In genomic region chr5:157267766-157268480, GRCh38 we compare ENCODE assay signal across 8 cellular contexts. TPM values are rescaled to one million over a fixed set of nuclear protein-coding genes. Genes with fewer than 3 reads are reported as not detected.
DNase-seq lines count a peak whose midpoint lies in the region; ATAC-seq, FAIRE-seq and TF ChIP-seq lines count a peak whose summit lies in the region.
"Had no signal": no experiment of that assay in that cellular context is flagged by ENCODE, and none has a peak within 500 bp of the region (broad histone marks: within the 10 kb centered on the region; RNA-seq: fewer than 3 reads in every experiment).

No MANE protein-coding gene starts in this region.

- intact Hi-C loops in vagina (cut with DNase I), result no loop called here

- no peaks in the 10 kb centered on the region for H3K27me3 ChIP-seq in OCI-LY1 (ENCODE audit: insufficient read depth, low read length)
- H3K27me3 ChIP-seq in endodermal cell (ENCODE audit: control insufficient read depth, insufficient read depth, low read length, poor library complexity, severe bottlenecking), result peaks cover 35% of the 10 kb centered on the region
- H3K27me3 ChIP-seq in osteoblast (ENCODE audit: insufficient read depth, low read length), result peaks cover 16% of the 10 kb centered on the region
- H3K27me3 ChIP-seq in vagina, result no peaks in the 10 kb centered on the region

- DNase-seq in GM12891 (ENCODE audit: insufficient read length, low spot score) (no peak), endodermal cell (no peak), osteoblast (ENCODE audit: insufficient read length, low spot score, missing footprints) (no peak), vagina (ENCODE audit: extremely low spot score in 2 of 2) (no peak), NCI-H1105 treated with DMSO at 0.1 percent for 48 hours (lab: John Stamatoyannopoulos, UW) (no peak)
- DNase-seq: activated CD8-positive, alpha-beta memory T cell treated with anti-CD3 and anti-CD28 coated beads for 24 hours had no signal

- H3K36me3 Mint-ChIP-seq in endodermal cell (ENCODE audit: low read depth), result no peaks in the 10 kb centered on the region

- H3K9me2 ChIP-seq in OCI-LY1 (ENCODE audit: low read depth, low read length), result no peaks in the 10 kb centered on the region

- H3K27ac Mint-ChIP-seq in endodermal cell, result no peak overlapping the region

- H3K9me3 ChIP-seq in OCI-LY1 (ENCODE audit: low read length) (no peaks in the 10 kb centered on the region), endodermal cell (ENCODE audit: control insufficient read depth, low read length) (no peaks in the 10 kb centered on the region), osteoblast (ENCODE audit: low read depth, low read length) (no peaks in the 10 kb centered on the region), vagina (no peaks in the 10 kb centered on the region)

- peaks cover 54% of the 10 kb centered on the region for H3K79me2 ChIP-seq in OCI-LY1 (ENCODE audit: insufficient read depth, low read length)
- H3K79me2 ChIP-seq in osteoblast (ENCODE audit: insufficient read depth, low read length), result no peaks in the 10 kb centered on the region

- H3F3A ChIP-seq in OCI-LY1 (ENCODE audit: insufficient read depth, low read length), result 0 out of 2 replicates have a peak, but pooled peaks cover 6% of the 10 kb centered on the region

- H3K9ac ChIP-seq in OCI-LY1 (ENCODE audit: low read length) (peak overlapping the region; percentile 77), endodermal cell (ENCODE audit: extremely low read depth, low read length, poor library complexity, severe bottlenecking) (no peak overlapping the region)

- H3K27ac ChIP-seq in OCI-LY1 (ENCODE audit: low read depth, low read length, poor library complexity, severe bottlenecking), result peak overlapping the region; percentile 99
- peak overlapping the region; percentile 51 for H3K27ac ChIP-seq in endodermal cell (ENCODE audit: low read depth, low read length)
- no peak overlapping the region for H3K27ac ChIP-seq in osteoblast (ENCODE audit: low read depth, low read length)
- H3K27ac ChIP-seq in vagina, result no peak overlapping the region

- peak overlapping the region; percentile 91 for H3K4me3 ChIP-seq in OCI-LY1 (ENCODE audit: low read depth, low read length, poor library complexity, severe bottlenecking)
- H3K4me3 ChIP-seq in endodermal cell (ENCODE audit: low read length), result no peak overlapping the region
- H3K4me3 ChIP-seq in osteoblast (ENCODE audit: insufficient read depth, low read length), result no peak overlapping the region
- H3K4me3 ChIP-seq in vagina, result no peak overlapping the region

- TF ChIP-seq CTCF in OCI-LY1 (IDR thresholded peaks at IDR 0.05; ENCODE audit: low read length), result no peak
- TF ChIP-seq CTCF in endodermal cell (conservative IDR thresholded peaks at IDR 0.05), result peak; percentile 22
- peak; percentile 21 for TF ChIP-seq CTCF in osteoblast (IDR thresholded peaks at IDR 0.05; ENCODE audit: extremely low read depth, low read depth, low read length)
- TF ChIP-seq CTCF in vagina (IDR thresholded peaks at IDR 0.05), result no peak

- H3K4me1 ChIP-seq in OCI-LY1 (ENCODE audit: insufficient read depth, low read length, severe bottlenecking) (peaks cover 88% of the 10 kb centered on the region), endodermal cell (ENCODE audit: control insufficient read depth, insufficient read depth, low read length) (peaks cover 4% of the 10 kb centered on the region), osteoblast (ENCODE audit: insufficient read depth, low read length) (no peaks in the 10 kb centered on the region), vagina (peaks cover 18% of the 10 kb centered on the region)

- H4K20me1 ChIP-seq in OCI-LY1 (ENCODE audit: insufficient read depth, low read length) (no peaks in the 10 kb centered on the region), osteoblast (ENCODE audit: insufficient read depth, low read length) (no peaks in the 10 kb centered on the region)

- H3K27me3 Mint-ChIP-seq in endodermal cell (ENCODE audit: insufficient read depth), result peaks cover 39% of the 10 kb centered on the region

- H3K4me2 ChIP-seq in OCI-LY1 (ENCODE audit: low read length), result peak overlapping the region; percentile 80
- no peak overlapping the region for H3K4me2 ChIP-seq in osteoblast (ENCODE audit: insufficient read depth, low read length)

- FAIRE-seq in GM12891 (lab: Jason Lieb, UNC), result peak; percentile 76

- TF ChIP-seq POLR2A in GM12891 (IDR thresholded peaks at IDR 0.05; ENCODE audit: low read depth, low read length) (no peak), vagina (IDR thresholded peaks at IDR 0.05) (no peak)

- H3K9me3 Mint-ChIP-seq in endodermal cell, result no peaks in the 10 kb centered on the region

- 91 to 94% methylated on average over 8 of the region's 8 CpGs for WGBS in endodermal cell (ENCODE audit: insufficient coverage in 1 of 2, insufficient read length in 1 of 2), 2 experiments

- no peak overlapping the region for H2AFZ ChIP-seq in OCI-LY1 (ENCODE audit: low read length)
- no peak overlapping the region for H2AFZ ChIP-seq in osteoblast (ENCODE audit: low read length)

- no peak for ATAC-seq in GM21723 (IDR thresholded peaks at IDR 0.05; ENCODE audit: unreplicated experiment)

- peaks cover 21% of the 10 kb centered on the region; the same call in 1 of the 2 replicates for H3K36me3 ChIP-seq in OCI-LY1 (ENCODE audit: insufficient read depth, low read length)
- H3K36me3 ChIP-seq in endodermal cell (ENCODE audit: control insufficient read depth, insufficient read depth, low read length), result no peaks in the 10 kb centered on the region
- no peaks in the 10 kb centered on the region for H3K36me3 ChIP-seq in osteoblast (ENCODE audit: insufficient read depth, low read length)
- no peaks in the 10 kb centered on the region for H3K36me3 ChIP-seq in vagina

- H3K4me1 Mint-ChIP-seq in endodermal cell, result peaks cover 5% of the 10 kb centered on the region

- peak overlapping the region; percentile 58 for H3K4me3 Mint-ChIP-seq in endodermal cell

TF ChIP-seq in GM12891, 5 proteins besides CTCF, POLR2A, EP300 and RAD21:
- TF ChIP-seq POU2F2 (IDR thresholded peaks at IDR 0.05; ENCODE audit: low read depth, low read length), result no peak
- no peak for TF ChIP-seq SPI1 (IDR thresholded peaks at IDR 0.05; ENCODE audit: low read depth, low read length)
- TF ChIP-seq TAF1 (IDR thresholded peaks at IDR 0.05; ENCODE audit: low read depth, low read length), result no peak
- no peak for TF ChIP-seq PAX5 (IDR thresholded peaks at IDR 0.05; ENCODE audit: insufficient read depth, low read length, severe bottlenecking)
- no peak for TF ChIP-seq POLR2AphosphoS5 (IDR thresholded peaks at IDR 0.05; ENCODE audit: low read depth, low read length)

RNA-seq across cellular contexts. Expression of gene CYFIP2, which starts 2.0 kb away (rescaled TPM):
- 99.2 TPM for polyA plus RNA-seq in GM12891 (2012; ENCODE audit: low read depth, missing spikeins)
- total RNA-seq in endodermal cell, result 10 to 100 TPM; 29.3 to 33.4 TPM
- polyA plus RNA-seq in endodermal cell (2013, experiment 1 of 2), result 66.8 TPM
- polyA plus RNA-seq in endodermal cell (2013, experiment 2 of 2), result 55.2 TPM
- total RNA-seq in osteoblast, result 4.7 and 6.5 TPM in 2 replicates
- total RNA-seq in vagina, result 27.7 TPM

Comparison
In these comparisons a context has a peak if more than half of its experiments do, and no peak if none do; other contexts are left out.
1. H3K27ac ChIP-seq: peak in OCI-LY1 (single experiment) and endodermal cell (single experiment); none in osteoblast (single experiment) and vagina (single experiment).
2. CTCF ChIP-seq: peak in endodermal cell (single experiment) and osteoblast (single experiment); none in OCI-LY1 (single experiment) and vagina (0 of 3).